Comparison of ENCODE assay signal across 1 cellular context in the genomic region with DNA sequence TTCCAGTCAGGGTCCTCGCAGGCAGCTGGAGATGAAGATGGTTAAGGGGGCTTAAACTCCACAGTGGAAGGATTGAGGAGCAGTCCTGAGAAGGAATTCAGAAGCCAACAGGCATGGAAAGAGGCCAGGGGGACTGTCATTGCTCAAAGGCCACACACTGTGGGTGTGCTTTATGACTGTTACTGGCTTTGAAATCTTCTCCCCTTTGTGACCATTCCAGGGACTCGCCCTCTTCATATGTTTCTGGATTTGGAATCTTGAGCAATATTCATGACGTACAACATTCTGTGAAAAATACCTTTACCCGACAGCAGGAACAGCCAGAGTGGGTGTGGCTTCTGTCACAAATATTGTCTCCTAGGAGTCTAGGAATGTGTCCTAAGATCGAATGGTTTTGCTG.
TF ChIP-seq lines count a peak whose summit lies in the region.

No MANE protein-coding gene starts in this region.

TF ChIP-seq in A549, 52 proteins besides CTCF, POLR2A, EP300 and RAD21 (continued from another document):
- TF ChIP-seq, protein P1, sequence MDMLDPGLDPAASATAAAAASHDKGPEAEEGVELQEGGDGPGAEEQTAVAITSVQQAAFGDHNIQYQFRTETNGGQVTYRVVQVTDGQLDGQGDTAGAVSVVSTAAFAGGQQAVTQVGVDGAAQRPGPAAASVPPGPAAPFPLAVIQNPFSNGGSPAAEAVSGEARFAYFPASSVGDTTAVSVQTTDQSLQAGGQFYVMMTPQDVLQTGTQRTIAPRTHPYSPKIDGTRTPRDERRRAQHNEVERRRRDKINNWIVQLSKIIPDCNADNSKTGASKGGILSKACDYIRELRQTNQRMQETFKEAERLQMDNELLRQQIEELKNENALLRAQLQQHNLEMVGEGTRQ (IDR thresholded peaks at IDR 0.05) = no peak
- TF ChIP-seq, protein P2, sequence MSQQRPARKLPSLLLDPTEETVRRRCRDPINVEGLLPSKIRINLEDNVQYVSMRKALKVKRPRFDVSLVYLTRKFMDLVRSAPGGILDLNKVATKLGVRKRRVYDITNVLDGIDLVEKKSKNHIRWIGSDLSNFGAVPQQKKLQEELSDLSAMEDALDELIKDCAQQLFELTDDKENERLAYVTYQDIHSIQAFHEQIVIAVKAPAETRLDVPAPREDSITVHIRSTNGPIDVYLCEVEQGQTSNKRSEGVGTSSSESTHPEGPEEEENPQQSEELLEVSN (IDR thresholded peaks at IDR 0.05; ENCODE audit: borderline replicate concordance, low read depth) = no peak
- no peak for TF ChIP-seq PHF8 (IDR thresholded peaks at IDR 0.05; ENCODE audit: borderline replicate concordance, low read depth)
- TF ChIP-seq KDM5A (IDR thresholded peaks at IDR 0.05) = no peak
- TF ChIP-seq FOSB (CRISPR knock-in tag; IDR thresholded peaks at IDR 0.05) = no peak
- TF ChIP-seq NPAS2 (CRISPR knock-in tag; IDR thresholded peaks at IDR 0.05; ENCODE audit: borderline replicate concordance) = no peak
